ENCODE assay signal across 27 cellular contexts in genomic region chr2:191221666-191222065, GRCh38. TPM values are rescaled to one million over a fixed set of nuclear protein-coding genes. Genes with fewer than 3 reads are reported as not detected.
"Had no signal": no experiment of that assay in that cellular context is flagged by ENCODE, and none has a peak within 500 bp of the region (broad histone marks: within the 10 kb centered on the region; RNA-seq: fewer than 3 reads in every experiment).

No MANE protein-coding gene starts in this region.

- H3K4me1 ChIP-seq: adrenal gland, thyroid gland had no signal

- ATAC-seq: gastroesophageal sphincter, left lobe of liver, lower lobe of right lung, mucosa of descending colon had no signal

- H3K36me3 ChIP-seq: adrenal gland, ascending aorta, esophagus squamous epithelium, gastroesophageal sphincter, lower lobe of right lung, neutrophil, sigmoid colon, stomach, thyroid gland, upper lobe of left lung, vagina had no signal

- H3K27me3 ChIP-seq: adrenal gland, ascending aorta, esophagus squamous epithelium, gastroesophageal sphincter, neutrophil, sigmoid colon, stomach, thyroid gland, upper lobe of left lung, vagina had no signal

- DNase-seq: activated CD4-positive, alpha-beta T cell treated with anti-CD3 and anti-CD28 coated beads for 4 hours; activated CD4-positive, alpha-beta T cell treated with anti-CD3 and anti-CD28 coated beads, Interleukin-2, amount 50 U/mL, for 4 hours; activated effector memory CD4-positive, alpha-beta T cell treated with Interleukin-2 at 50 U/mL for 16 hours; activated naive CD4-positive, alpha-beta T cell treated with Interleukin-2 at 50 U/mL for 16 hours; activated naive CD8-positive, alpha-beta T cell treated with anti-CD3 and anti-CD28 coated beads for 36 hours; activated T-cell treated with anti-CD3 and anti-CD28 coated beads for 4 hours; adrenal gland; caudate nucleus; endodermal cell; esophagus squamous epithelium; hypothalamus; immature natural killer cell; lower lobe of right lung; mucosa of descending colon; nephron progenitor cell; sigmoid colon; stimulated activated CD4-positive, alpha-beta T cell treated with anti-CD3 and anti-CD28 coated beads, Interleukin-15, amount 100 ng/mL, for 24 hours; stimulated activated CD4-positive, alpha-beta T cell treated with anti-CD3 and anti-CD28 coated beads, Interleukin-2, amount 100 ng/mL, for 24 hours; stomach; T-helper 1 cell; thyroid gland; upper lobe of left lung had no signal

- H3K27ac ChIP-seq: ascending aorta, neutrophil, stomach, upper lobe of left lung, vagina had no signal

- H3K9me3 ChIP-seq: adrenal gland, ascending aorta, esophagus squamous epithelium, gastroesophageal sphincter, lower lobe of right lung, mucosa of descending colon, neutrophil, sigmoid colon, stomach, thyroid gland, upper lobe of left lung, vagina had no signal

- H3K4me3 ChIP-seq: adrenal gland, ascending aorta, esophagus squamous epithelium, gastroesophageal sphincter, lower lobe of right lung, mucosa of descending colon, sigmoid colon, stomach, thyroid gland, upper lobe of left lung, vagina had no signal

RNA-seq across cellular contexts. Expression of gene MYO1B, which starts 23.5 kb away (rescaled TPM):
- polyA plus RNA-seq: immature natural killer cell had no signal
